In the genomic region with DNA sequence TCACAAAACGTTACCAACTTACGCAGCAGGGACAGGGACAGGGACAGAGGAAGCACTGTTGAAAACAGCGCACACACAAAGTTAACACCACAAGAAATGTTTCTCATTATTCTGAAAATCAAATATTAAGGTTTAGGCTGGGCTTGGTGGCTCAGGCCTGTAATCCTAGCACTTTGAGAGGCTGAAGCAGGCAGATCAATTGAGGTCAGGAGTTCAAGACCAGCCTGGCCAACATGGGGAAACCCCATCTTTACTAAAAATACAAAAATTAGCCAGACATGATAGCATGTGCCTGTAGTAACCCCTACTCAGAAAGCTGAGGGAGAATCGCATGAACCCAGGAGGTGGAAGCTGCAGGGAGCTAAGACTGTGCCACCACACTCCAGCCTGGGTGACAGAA, we compare ENCODE assay signal across 18 cellular contexts. TPM values are rescaled to one million over a fixed set of nuclear protein-coding genes. Genes with fewer than 3 reads are reported as not detected.
DNase-seq lines count a peak whose midpoint lies in the region; ATAC-seq, FAIRE-seq and TF ChIP-seq lines count a peak whose summit lies in the region.
"Had no signal": no experiment of that assay in that cellular context is flagged by ENCODE, and none has a peak within 500 bp of the region (broad histone marks: within the 10 kb centered on the region; RNA-seq: fewer than 3 reads in every experiment).

No MANE protein-coding gene starts in this region.

- peak; percentile 35 for FAIRE-seq in GM18507 (lab: Jason Lieb, UNC)
- FAIRE-seq: RCC 7860 had no signal

- H3K4me3 Mint-ChIP-seq in CD14-positive monocyte: peak overlapping the region; percentile 4 to 30
- peak overlapping the region; percentile 45 for H3K4me3 Mint-ChIP-seq in activated T-helper 2 cell treated with anti-CD3 and anti-CD28 coated beads, Interferon-gamma antibody, Interleukin-2, Interleukin-4, amounts not matched to agents 10 μg/mL and 5 μg/mL and 100 μg/mL, durations not matched to agents 14 hours and 24 hours and 36 hours (ENCODE audit: low read depth)
- H3K4me3 Mint-ChIP-seq in natural killer cell: peak overlapping the region; percentile 74
- H3K4me3 Mint-ChIP-seq in progenitor cell of endocrine pancreas (ENCODE audit: low read depth): no peak overlapping the region
- H3K4me3 Mint-ChIP-seq: GM23338, nephron progenitor cell had no signal

- H3K4me1 Mint-ChIP-seq in CD14-positive monocyte: peaks cover 65% of the 10 kb centered on the region
- peaks cover 50% of the 10 kb centered on the region for H3K4me1 Mint-ChIP-seq in activated T-helper 2 cell treated with anti-CD3 and anti-CD28 coated beads, Interferon-gamma antibody, Interleukin-2, Interleukin-4, amounts not matched to agents 10 μg/mL and 5 μg/mL and 100 μg/mL, durations not matched to agents 14 hours and 24 hours and 36 hours (ENCODE audit: low read depth)
- H3K4me1 Mint-ChIP-seq in natural killer cell: peaks cover 46 to 54% of the 10 kb centered on the region in 2 donors
- H3K4me1 Mint-ChIP-seq in progenitor cell of endocrine pancreas (ENCODE audit: low read depth): peaks cover 21% of the 10 kb centered on the region

- peak overlapping the region; percentile 92 to 100 (median 95) for H3K27ac Mint-ChIP-seq in CD14-positive monocyte
- peak overlapping the region; percentile 83 for H3K27ac Mint-ChIP-seq in activated T-helper 2 cell treated with anti-CD3 and anti-CD28 coated beads, Interferon-gamma antibody, Interleukin-2, Interleukin-4, amounts not matched to agents 10 μg/mL and 5 μg/mL and 100 μg/mL, durations not matched to agents 14 hours and 24 hours and 36 hours
- peak overlapping the region in 1 of 2 donors; percentile 100 for H3K27ac Mint-ChIP-seq in natural killer cell
- H3K27ac Mint-ChIP-seq in progenitor cell of endocrine pancreas: no peak overlapping the region
- H3K27ac Mint-ChIP-seq: GM23338, nephron progenitor cell had no signal

- intact Hi-C loops in CD14-positive monocyte (cut with micrococcal nuclease) (no loop called here), natural killer cell (cut with micrococcal nuclease) (loop anchor here (5.0 kb wide), 1 partner anchor 39 kb away; no protein-coding TSS in a partner anchor)
- intact Hi-C loops in activated T-helper 2 cell treated with anti-CD3 and anti-CD28 coated beads, Interferon-gamma antibody, Interleukin-2, Interleukin-4, amounts not matched to agents 10 μg/mL and 5 μg/mL and 100 μg/mL, durations not matched to agents 14 hours and 24 hours and 36 hours (cut with micrococcal nuclease): loop anchor here (2.0 to 5.0 kb wide), 4 partner anchors 41 to 421 kb away; no protein-coding TSS in a partner anchor

- ATAC-seq in natural killer cell (no peak), GM19467 (IDR thresholded peaks at IDR 0.05; ENCODE audit: unreplicated experiment) (no peak)
- ATAC-seq: GM23338, left lung had no signal

- H3K27me3 Mint-ChIP-seq in CD14-positive monocyte (ENCODE audit: low read depth in 3 of 3): peaks cover 0 to 2% (median 0%) of the 10 kb centered on the region in 3 donors
- H3K27me3 Mint-ChIP-seq in activated T-helper 2 cell treated with anti-CD3 and anti-CD28 coated beads, Interferon-gamma antibody, Interleukin-2, Interleukin-4, amounts not matched to agents 10 μg/mL and 5 μg/mL and 100 μg/mL, durations not matched to agents 14 hours and 24 hours and 36 hours (ENCODE audit: low read depth): no peaks in the 10 kb centered on the region
- H3K27me3 Mint-ChIP-seq in natural killer cell (ENCODE audit: low read depth in 2 of 2): no peaks in the 10 kb centered on the region
- no peaks in the 10 kb centered on the region for H3K27me3 Mint-ChIP-seq in progenitor cell of endocrine pancreas

- H3K9me3 Mint-ChIP-seq in CD14-positive monocyte: no peaks in the 10 kb centered on the region
- no peaks in the 10 kb centered on the region for H3K9me3 Mint-ChIP-seq in activated T-helper 2 cell treated with anti-CD3 and anti-CD28 coated beads, Interferon-gamma antibody, Interleukin-2, Interleukin-4, amounts not matched to agents 10 μg/mL and 5 μg/mL and 100 μg/mL, durations not matched to agents 14 hours and 24 hours and 36 hours
- no peaks in the 10 kb centered on the region for H3K9me3 Mint-ChIP-seq in natural killer cell
- no peaks in the 10 kb centered on the region for H3K9me3 Mint-ChIP-seq in progenitor cell of endocrine pancreas (ENCODE audit: low read depth)
- H3K9me3 Mint-ChIP-seq: GM23338, nephron progenitor cell had no signal

- TF ChIP-seq CTCF in CD14-positive monocyte (IDR thresholded peaks at IDR 0.05) (no peak), natural killer cell (IDR thresholded peaks at IDR 0.05) (no peak), progenitor cell of endocrine pancreas (IDR thresholded peaks at IDR 0.05; ENCODE audit: unreplicated experiment) (no peak)

- H3K36me3 Mint-ChIP-seq in CD14-positive monocyte: peaks cover 7 to 17% of the 10 kb centered on the region in 2 donors
- H3K36me3 Mint-ChIP-seq in activated T-helper 2 cell treated with anti-CD3 and anti-CD28 coated beads, Interferon-gamma antibody, Interleukin-2, Interleukin-4, amounts not matched to agents 10 μg/mL and 5 μg/mL and 100 μg/mL, durations not matched to agents 14 hours and 24 hours and 36 hours (ENCODE audit: low read depth): peaks cover 13% of the 10 kb centered on the region
- no peaks in the 10 kb centered on the region for H3K36me3 Mint-ChIP-seq in natural killer cell
- H3K36me3 Mint-ChIP-seq in progenitor cell of endocrine pancreas (ENCODE audit: insufficient read depth): no peaks in the 10 kb centered on the region

- no peak for DNase-seq in CD14-positive monocyte (ENCODE audit: low spot score)
- DNase-seq in GM18507 (ENCODE audit: extremely low spot score, insufficient read length, low read depth): no peak
- no peak for DNase-seq in activated T-helper 2 cell treated with anti-CD3 and anti-CD28 coated beads, Interferon-gamma antibody, Interleukin-2, Interleukin-4, amounts not matched to agents 10 μg/mL and 5 μg/mL and 100 μg/mL, durations not matched to agents 14 hours and 24 hours and 36 hours (ENCODE audit: low spot score)
- no peak for DNase-seq in natural killer cell
- no peak for DNase-seq in RPMI8226
- no peak for DNase-seq in progenitor cell of endocrine pancreas (ENCODE audit: low spot score, unreplicated experiment)
- no peak for DNase-seq in NAMALWA (ENCODE audit: low spot score)
- DNase-seq: hypothalamus, left lung, MG63, NCI-H2081 treated with DMSO at 0.1 percent for 48 hours, NCI-H69, nephron progenitor cell, SW 1271, thyroid gland had no signal

RNA-seq across cellular contexts. Expression of a gene that starts 4.2 kb away (rescaled TPM):
- polyA plus RNA-seq in CD14-positive monocyte: 10 to 100 TPM; 68.6 to 80.9 TPM
- 83.5 and 95.7 TPM in 2 replicates for total RNA-seq in activated T-helper 2 cell treated with anti-CD3 and anti-CD28 coated beads, Interferon-gamma antibody, Interleukin-2, Interleukin-4, amounts not matched to agents 10 μg/mL and 5 μg/mL and 100 μg/mL, durations not matched to agents 14 hours and 24 hours and 36 hours
- total RNA-seq in natural killer cell (100 to 1,000 TPM; 437 to 514 (median 457) TPM), progenitor cell of endocrine pancreas (30.1 and 33.3 TPM in 2 replicates)

Comparison
In these comparisons a context has a peak if more than half of its experiments do, and no peak if none do; other contexts are left out.
1. intact Hi-C loops: an anchor here in activated T-helper 2 cell treated with anti-CD3 and anti-CD28 coated beads, Interferon-gamma antibody, Interleukin-2, Interleukin-4, amounts not matched to agents 10 μg/mL and 5 μg/mL and 100 μg/mL, durations not matched to agents 14 hours and 24 hours and 36 hours (2.0 to 5.0 kb wide) and natural killer cell (5.0 kb wide); none called in CD14-positive monocyte.